In genomic region chr7:151518781-151519044, GRCh38 we compare ENCODE assay signal across 8 cellular contexts. TPM values are rescaled to one million over a fixed set of nuclear protein-coding genes. Genes with fewer than 3 reads are reported as not detected.
DNase-seq lines count a peak whose midpoint lies in the region; ATAC-seq and TF ChIP-seq lines count a peak whose summit lies in the region.

No MANE protein-coding gene starts in this region.

- CTCF ChIA-PET in AG04450 (lab: Charles Lee), result no interaction called here

- no peak for TF ChIP-seq CTCF in AG04450 (IDR thresholded peaks at IDR 0.05; ENCODE audit: low read depth, low read length)

- H3K4me1 ChIP-seq in muscle layer of colon (ENCODE audit: insufficient read depth, low read length), result peaks cover 35% of the 10 kb centered on the region

- POLR2A ChIA-PET in AG04450 (lab: Yijun Ruan, JAX), result interaction anchor here (0.7 to 1.9 kb wide), 2 partner anchors 59 to 152 kb away, joined by 4 to 9 read pairs; no protein-coding TSS in a partner anchor

- ATAC-seq in central memory CD8-positive, alpha-beta T cell (replicated peaks; ENCODE audit: extremely low read depth, poor library complexity, severe bottlenecking), result no peak

- H3K4me3 Mint-ChIP-seq in IgD-negative memory B cell, result peak overlapping the region; percentile 90 to 95 (median 93)
- peak overlapping the region; percentile 84 for H3K4me3 Mint-ChIP-seq in central memory CD8-positive, alpha-beta T cell

- peak overlapping the region; percentile 74 for H3K27ac ChIP-seq in AG04450 (ENCODE audit: low read depth, low read length)
- H3K27ac ChIP-seq in muscle layer of colon (ENCODE audit: low read depth, low read length), result peak overlapping the region; percentile 80

- DNase-seq in AG04450 (ENCODE audit: low read depth, low spot score) (no peak), NCI-H226 (no peak), NCI-H2107 treated with DMSO at 0.1 percent for 48 hours (lab: John Stamatoyannopoulos, UW; ENCODE audit: unreplicated experiment) (no peak), RPMI8226 (no peak)
- no peak for DNase-seq in central memory CD8-positive, alpha-beta T cell (ENCODE audit: low spot score in 2 of 2)
- DNase-seq in stimulated activated CD4-positive, alpha-beta T cell treated with anti-CD3 and anti-CD28 coated beads, Interleukin-1b, Interleukin-23, amount 100 ng/mL, for 48 hours, result no peak

- no peaks in the 10 kb centered on the region for H3K36me3 Mint-ChIP-seq in IgD-negative memory B cell
- peaks cover 21% of the 10 kb centered on the region for H3K36me3 Mint-ChIP-seq in central memory CD8-positive, alpha-beta T cell (ENCODE audit: insufficient read depth)

- H3K27ac Mint-ChIP-seq in IgD-negative memory B cell, result peak overlapping the region; percentile 92 to 96 (median 94)
- H3K27ac Mint-ChIP-seq in central memory CD8-positive, alpha-beta T cell (ENCODE audit: low read depth), result peak overlapping the region; percentile 88

- peaks cover 25 to 42% (median 35%) of the 10 kb centered on the region in 3 donors for H3K4me1 Mint-ChIP-seq in IgD-negative memory B cell
- peaks cover 54% of the 10 kb centered on the region for H3K4me1 Mint-ChIP-seq in central memory CD8-positive, alpha-beta T cell

- no peaks in the 10 kb centered on the region for H3K27me3 ChIP-seq in AG04450 (ENCODE audit: control insufficient read depth, insufficient read depth, low read length)
- H3K27me3 ChIP-seq in muscle layer of colon (ENCODE audit: control insufficient read depth in 1 of 2, insufficient read depth in 2 of 2, low read length in 2 of 2), result no peaks in the 10 kb centered on the region

- peak overlapping the region; percentile 85 for H3K4me3 ChIP-seq in AG04450 (ENCODE audit: low read depth, low read length)
- peak overlapping the region; percentile 82 to 87 for H3K4me3 ChIP-seq in muscle layer of colon (ENCODE audit: low read depth in 1 of 2, low read length in 2 of 2)

- no peaks in the 10 kb centered on the region for H3K9me3 ChIP-seq in AG04450 (ENCODE audit: control insufficient read depth, insufficient read depth, low read length)
- no peaks in the 10 kb centered on the region for H3K9me3 ChIP-seq in muscle layer of colon (ENCODE audit: low read length)

- H3K9me3 Mint-ChIP-seq in IgD-negative memory B cell, result no peaks in the 10 kb centered on the region
- no peaks in the 10 kb centered on the region for H3K9me3 Mint-ChIP-seq in central memory CD8-positive, alpha-beta T cell

- H3K27me3 Mint-ChIP-seq in IgD-negative memory B cell, result no peaks in the 10 kb centered on the region
- no peaks in the 10 kb centered on the region for H3K27me3 Mint-ChIP-seq in central memory CD8-positive, alpha-beta T cell

- no peaks in the 10 kb centered on the region for H3K36me3 ChIP-seq in muscle layer of colon (ENCODE audit: insufficient read depth, low read length)

- H3K9ac ChIP-seq in muscle layer of colon (ENCODE audit: low read length), result peak overlapping the region; percentile 96

RNA-seq across cellular contexts. Expression of gene RHEB, which starts 1.0 kb away (rescaled TPM):
- 108 and 154 TPM in 2 replicates for polyA plus RNA-seq in AG04450 (2011; rRNA removed)
- 14.9 and 28.2 TPM in 2 replicates for polyA minus RNA-seq in AG04450 (2011; rRNA and poly(A)+ RNA removed)
- polyA plus RNA-seq in IgD-negative memory B cell, result 34.3 TPM
